In the genomic region with DNA sequence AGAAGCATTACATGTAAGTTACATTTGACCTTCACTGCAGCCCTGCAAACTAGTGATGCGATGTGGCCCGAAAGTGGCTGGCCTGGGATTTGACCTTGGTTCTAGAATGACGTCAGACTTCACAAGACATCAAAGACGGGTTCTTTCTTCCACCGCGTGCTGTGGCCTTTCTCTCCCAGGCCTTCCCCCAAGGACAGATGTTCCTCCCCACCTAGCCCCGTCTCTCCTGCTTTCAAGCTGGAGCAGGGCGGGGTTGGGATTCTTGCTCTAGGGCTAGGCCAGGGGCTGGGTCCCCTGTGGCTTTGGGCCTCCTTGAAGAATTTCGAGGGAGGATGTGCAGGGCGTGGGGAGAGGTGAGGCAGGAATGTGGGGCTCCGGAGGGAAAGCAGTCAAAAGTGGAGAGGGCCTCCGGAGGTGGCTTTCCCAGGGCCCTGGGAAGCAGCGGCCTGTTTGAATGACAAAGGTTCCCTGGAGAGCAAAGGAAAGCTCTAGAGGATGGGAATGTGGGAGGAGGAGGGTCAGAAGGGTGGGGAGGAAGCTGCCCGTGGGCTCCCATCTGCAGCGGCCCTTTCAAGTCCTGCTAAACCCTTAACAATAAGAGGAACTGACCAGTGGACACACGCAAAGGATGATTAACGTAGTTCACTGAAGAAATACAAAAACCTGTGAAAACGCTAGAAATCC, we compare ENCODE assay signal across 1 cellular context.
TF ChIP-seq lines count a peak whose summit lies in the region.

No MANE protein-coding gene starts in this region.

TF ChIP-seq in HepG2, 621 proteins besides CTCF, POLR2A, EP300 and RAD21 (continued from another document and continues in another):
- TF ChIP-seq KDM6A (CRISPR knock-in tag; IDR thresholded peaks at IDR 0.05; ENCODE audit: low read depth) (0 out of 2 replicates have a peak, but pooled peaks have one; percentile 10), SIX1 (CRISPR knock-in tag; IDR thresholded peaks at IDR 0.05; ENCODE audit: borderline replicate concordance) (no peak), SP5 (CRISPR knock-in tag; IDR thresholded peaks at IDR 0.05; ENCODE audit: borderline replicate concordance, low read depth) (peak; percentile 1; the same call in 1 of the 2 replicates), CAMTA2 (CRISPR knock-in tag; IDR thresholded peaks at IDR 0.05; ENCODE audit: borderline replicate concordance) (no peak), FIP1L1 (IDR thresholded peaks at IDR 0.05; ENCODE audit: borderline replicate concordance, insufficient read depth, low read depth, low read length) (no peak), CHCHD3 (CRISPR knock-in tag; IDR thresholded peaks at IDR 0.05) (no peak), ZMYM3 (CRISPR knock-in tag; IDR thresholded peaks at IDR 0.05) (no peak), CSRNP2 (CRISPR knock-in tag; conservative IDR thresholded peaks at IDR 0.05; ENCODE audit: low read depth) (no peak), ZBTB20 (CRISPR knock-in tag; IDR thresholded peaks at IDR 0.05; ENCODE audit: borderline replicate concordance, low read depth) (no peak), ZNF547 (CRISPR knock-in tag; IDR thresholded peaks at IDR 0.05) (no peak), ZSCAN12 (CRISPR knock-in tag; IDR thresholded peaks at IDR 0.05) (no peak), NRL (CRISPR knock-in tag; IDR thresholded peaks at IDR 0.05; ENCODE audit: borderline replicate concordance) (peak; percentile 77; the same call in 1 of the 2 replicates), ZBTB8A (CRISPR knock-in tag; IDR thresholded peaks at IDR 0.05; ENCODE audit: borderline replicate concordance, low read depth) (no peak), IRF9 (CRISPR knock-in tag; IDR thresholded peaks at IDR 0.05; ENCODE audit: borderline replicate concordance) (no peak), ARID3A (IDR thresholded peaks at IDR 0.05; ENCODE audit: low read depth, low read length) (no peak), ELF4 (CRISPR knock-in tag; IDR thresholded peaks at IDR 0.05; ENCODE audit: borderline replicate concordance) (no peak), ZBTB33 (CRISPR knock-in tag; IDR thresholded peaks at IDR 0.05) (no peak), GLI4 (CRISPR knock-in tag; IDR thresholded peaks at IDR 0.05; ENCODE audit: borderline replicate concordance) (no peak), ZUFSP (CRISPR knock-in tag; IDR thresholded peaks at IDR 0.05; ENCODE audit: borderline replicate concordance) (no peak), SKI (IDR thresholded peaks at IDR 0.05; ENCODE audit: partially characterized antibody) (no peak), MED8 (CRISPR knock-in tag; IDR thresholded peaks at IDR 0.05; ENCODE audit: insufficient replicate concordance) (no peak), AGO1 (IDR thresholded peaks at IDR 0.05; ENCODE audit: low read depth, low read length, poor library complexity, severe bottlenecking) (no peak), HNF1B (CRISPR knock-in tag; IDR thresholded peaks at IDR 0.05) (no peak), GATAD1 (CRISPR knock-in tag; IDR thresholded peaks at IDR 0.05) (peak; percentile 46; the same call in 1 of the 2 replicates), MEIS1 (CRISPR knock-in tag; IDR thresholded peaks at IDR 0.05; ENCODE audit: borderline replicate concordance) (no peak), FOXC1 (CRISPR knock-in tag; IDR thresholded peaks at IDR 0.05; ENCODE audit: borderline replicate concordance) (peak; percentile 58; the same call in 1 of the 2 replicates), BRF2 (CRISPR knock-in tag; IDR thresholded peaks at IDR 0.05) (no peak)
- TF ChIP-seq, protein P1, sequence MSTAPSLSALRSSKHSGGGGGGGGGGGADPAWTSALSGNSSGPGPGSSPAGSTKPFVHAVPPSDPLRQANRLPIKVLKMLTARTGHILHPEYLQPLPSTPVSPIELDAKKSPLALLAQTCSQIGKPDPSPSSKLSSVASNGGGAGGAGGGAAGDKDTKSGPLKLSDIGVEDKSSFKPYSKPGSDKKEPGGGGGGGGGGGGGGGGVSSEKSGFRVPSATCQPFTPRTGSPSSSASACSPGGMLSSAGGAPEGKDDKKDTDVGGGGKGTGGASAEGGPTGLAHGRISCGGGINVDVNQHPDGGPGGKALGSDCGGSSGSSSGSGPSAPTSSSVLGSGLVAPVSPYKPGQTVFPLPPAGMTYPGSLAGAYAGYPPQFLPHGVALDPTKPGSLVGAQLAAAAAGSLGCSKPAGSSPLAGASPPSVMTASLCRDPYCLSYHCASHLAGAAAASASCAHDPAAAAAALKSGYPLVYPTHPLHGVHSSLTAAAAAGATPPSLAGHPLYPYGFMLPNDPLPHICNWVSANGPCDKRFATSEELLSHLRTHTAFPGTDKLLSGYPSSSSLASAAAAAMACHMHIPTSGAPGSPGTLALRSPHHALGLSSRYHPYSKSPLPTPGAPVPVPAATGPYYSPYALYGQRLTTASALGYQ (CRISPR knock-in tag; IDR thresholded peaks at IDR 0.05): no peak
- TF ChIP-seq, protein P2, sequence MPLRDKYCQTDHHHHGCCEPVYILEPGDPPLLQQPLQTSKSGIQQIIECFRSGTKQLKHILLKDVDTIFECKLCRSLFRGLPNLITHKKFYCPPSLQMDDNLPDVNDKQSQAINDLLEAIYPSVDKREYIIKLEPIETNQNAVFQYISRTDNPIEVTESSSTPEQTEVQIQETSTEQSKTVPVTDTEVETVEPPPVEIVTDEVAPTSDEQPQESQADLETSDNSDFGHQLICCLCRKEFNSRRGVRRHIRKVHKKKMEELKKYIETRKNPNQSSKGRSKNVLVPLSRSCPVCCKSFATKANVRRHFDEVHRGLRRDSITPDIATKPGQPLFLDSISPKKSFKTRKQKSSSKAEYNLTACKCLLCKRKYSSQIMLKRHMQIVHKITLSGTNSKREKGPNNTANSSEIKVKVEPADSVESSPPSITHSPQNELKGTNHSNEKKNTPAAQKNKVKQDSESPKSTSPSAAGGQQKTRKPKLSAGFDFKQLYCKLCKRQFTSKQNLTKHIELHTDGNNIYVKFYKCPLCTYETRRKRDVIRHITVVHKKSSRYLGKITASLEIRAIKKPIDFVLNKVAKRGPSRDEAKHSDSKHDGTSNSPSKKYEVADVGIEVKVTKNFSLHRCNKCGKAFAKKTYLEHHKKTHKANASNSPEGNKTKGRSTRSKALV (CRISPR knock-in tag; IDR thresholded peaks at IDR 0.05): no peak
- TF ChIP-seq, protein P3, sequence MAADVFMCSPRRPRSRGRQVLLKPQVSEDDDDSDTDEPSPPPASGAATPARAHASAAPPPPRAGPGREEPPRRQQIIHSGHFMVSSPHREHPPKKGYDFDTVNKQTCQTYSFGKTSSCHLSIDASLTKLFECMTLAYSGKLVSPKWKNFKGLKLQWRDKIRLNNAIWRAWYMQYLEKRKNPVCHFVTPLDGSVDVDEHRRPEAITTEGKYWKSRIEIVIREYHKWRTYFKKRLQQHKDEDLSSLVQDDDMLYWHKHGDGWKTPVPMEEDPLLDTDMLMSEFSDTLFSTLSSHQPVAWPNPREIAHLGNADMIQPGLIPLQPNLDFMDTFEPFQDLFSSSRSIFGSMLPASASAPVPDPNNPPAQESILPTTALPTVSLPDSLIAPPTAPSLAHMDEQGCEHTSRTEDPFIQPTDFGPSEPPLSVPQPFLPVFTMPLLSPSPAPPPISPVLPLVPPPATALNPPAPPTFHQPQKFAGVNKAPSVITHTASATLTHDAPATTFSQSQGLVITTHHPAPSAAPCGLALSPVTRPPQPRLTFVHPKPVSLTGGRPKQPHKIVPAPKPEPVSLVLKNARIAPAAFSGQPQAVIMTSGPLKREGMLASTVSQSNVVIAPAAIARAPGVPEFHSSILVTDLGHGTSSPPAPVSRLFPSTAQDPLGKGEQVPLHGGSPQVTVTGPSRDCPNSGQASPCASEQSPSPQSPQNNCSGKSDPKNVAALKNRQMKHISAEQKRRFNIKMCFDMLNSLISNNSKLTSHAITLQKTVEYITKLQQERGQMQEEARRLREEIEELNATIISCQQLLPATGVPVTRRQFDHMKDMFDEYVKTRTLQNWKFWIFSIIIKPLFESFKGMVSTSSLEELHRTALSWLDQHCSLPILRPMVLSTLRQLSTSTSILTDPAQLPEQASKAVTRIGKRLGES (CRISPR knock-in tag; IDR thresholded peaks at IDR 0.05; ENCODE audit: borderline replicate concordance): no peak
- TF ChIP-seq, protein P4, sequence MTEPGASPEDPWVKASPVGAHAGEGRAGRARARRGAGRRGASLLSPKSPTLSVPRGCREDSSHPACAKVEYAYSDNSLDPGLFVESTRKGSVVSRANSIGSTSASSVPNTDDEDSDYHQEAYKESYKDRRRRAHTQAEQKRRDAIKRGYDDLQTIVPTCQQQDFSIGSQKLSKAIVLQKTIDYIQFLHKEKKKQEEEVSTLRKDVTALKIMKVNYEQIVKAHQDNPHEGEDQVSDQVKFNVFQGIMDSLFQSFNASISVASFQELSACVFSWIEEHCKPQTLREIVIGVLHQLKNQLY (CRISPR knock-in tag; IDR thresholded peaks at IDR 0.05): no peak
